Comparison of ENCODE assay signal across 8 cellular contexts in the genomic region with DNA sequence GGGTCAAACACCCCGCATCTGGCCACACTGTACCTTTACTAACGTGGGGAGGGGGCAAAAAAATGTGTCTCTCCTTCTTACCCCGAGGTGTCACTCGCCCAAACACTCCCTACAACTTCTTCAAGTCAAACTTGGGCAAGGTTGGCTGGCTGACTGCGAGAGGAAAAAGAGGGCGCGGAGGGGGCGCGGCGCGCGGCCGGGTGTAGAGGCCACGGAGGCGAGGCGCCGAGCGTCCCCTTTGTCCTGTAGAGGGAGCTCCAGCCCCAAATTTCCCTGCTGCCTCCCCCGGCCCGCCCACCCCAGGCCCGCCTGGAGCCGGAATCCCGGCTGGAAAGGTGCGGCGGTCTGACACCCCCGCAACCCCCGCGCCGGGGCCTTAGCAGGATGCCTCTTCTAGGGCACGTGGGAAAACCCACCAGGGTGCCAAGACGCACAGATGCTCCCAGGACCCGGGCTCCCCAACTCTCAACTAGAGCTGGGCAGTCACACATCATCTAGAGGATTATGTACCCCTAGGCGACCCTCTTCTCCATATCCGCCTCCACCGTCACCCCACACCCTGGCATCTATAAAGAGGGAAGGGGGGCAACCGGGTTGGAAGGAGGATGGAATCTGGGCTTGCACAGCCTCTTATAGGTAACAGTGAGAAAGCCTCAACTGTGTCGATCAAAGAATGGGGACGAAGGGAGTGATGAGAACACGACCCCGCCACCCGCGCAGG. TPM values are rescaled to one million over a fixed set of nuclear protein-coding genes. Genes with fewer than 3 reads are reported as not detected.
DNase-seq lines count a peak whose midpoint lies in the region; ATAC-seq and TF ChIP-seq lines count a peak whose summit lies in the region.

No MANE protein-coding gene starts in this region.

- peak overlapping the region in 1 of 2 donors; percentile 72 for H3K27ac Mint-ChIP-seq in activated naive CD4-positive, alpha-beta T cell treated with anti-CD3 and anti-CD28 coated beads, Interleukin-2, amount 50 U/mL, for 72 hours

- H3K36me3 ChIP-seq in tibial artery: peaks cover 0 to 14% (median 0%) of the 10 kb centered on the region in 3 donors

- H3K9me3 Mint-ChIP-seq in activated naive CD4-positive, alpha-beta T cell treated with anti-CD3 and anti-CD28 coated beads, Interleukin-2, amount 50 U/mL, for 72 hours: no peaks in the 10 kb centered on the region

- peaks cover 0 to 4% of the 10 kb centered on the region in 2 donors for H3K36me3 Mint-ChIP-seq in activated naive CD4-positive, alpha-beta T cell treated with anti-CD3 and anti-CD28 coated beads, Interleukin-2, amount 50 U/mL, for 72 hours

- H3K27me3 ChIP-seq in tibial artery: peaks cover 0 to 8% of the 10 kb centered on the region in 2 donors

- ATAC-seq in activated naive CD4-positive, alpha-beta T cell treated with anti-CD3 and anti-CD28 coated beads, Interleukin-2, amount 50 U/mL, for 72 hours: peak; percentile 34 to 55

- intact Hi-C loops in tibial artery (cut with DNase I; ENCODE audit: low total_unique reads): loop anchor here (10.0 kb wide), 2 partner anchors 88 to 352 kb away; no protein-coding TSS in a partner anchor

- peak in 1 of 2 donors; percentile 64 for DNase-seq in activated naive CD4-positive, alpha-beta T cell treated with anti-CD3 and anti-CD28 coated beads, Interleukin-2, amount 50 U/mL, for 72 hours (ENCODE audit: low spot score in 2 of 2)
- DNase-seq in activated naive CD4-positive, alpha-beta T cell treated with Interleukin-2 at 50 U/mL for 16 hours: no peak
- DNase-seq in amniotic epithelial cell (ENCODE audit: low read depth) (peak; percentile 29), iPS-NIHi11 (ENCODE audit: low spot score) (peak; percentile 80), tibial artery (peak in 1 of 2 donors; percentile 63), NCI-H524 treated with DMSO at 0.1 percent for 48 hours (lab: John Stamatoyannopoulos, UW) (no peak), ACHN (no peak), OCI-M2 (lab: John Stamatoyannopoulos, UW; ENCODE audit: unreplicated experiment) (no peak)

- no peak overlapping the region for H3K4me3 ChIP-seq in tibial artery

- H3K9me3 ChIP-seq in tibial artery: no peaks in the 10 kb centered on the region

- peaks cover 0 to 35% (median 22%) of the 10 kb centered on the region in 4 donors for H3K4me1 ChIP-seq in tibial artery

- in situ Hi-C loops in ACHN (cut with HindIII; ENCODE audit: low pct_ligation_motif_present, low pct_unique_long_range_greater_than_20kb, low sequenced_read_pairs): no loop called here

- peak; percentile 34 to 64 for TF ChIP-seq CTCF in tibial artery (IDR thresholded peaks at IDR 0.05)

- no peak overlapping the region for H3K27ac ChIP-seq in tibial artery

RNA-seq across cellular contexts. Expression of gene IRX3, which starts 4.2 kb away (rescaled TPM):
- not detected for total RNA-seq in activated naive CD4-positive, alpha-beta T cell treated with anti-CD3 and anti-CD28 coated beads, Interleukin-2, amount 50 U/mL, for 72 hours

Comparison
In these comparisons a context has a peak if more than half of its experiments do, and no peak if none do; other contexts are left out.
1. DNase-seq: peak in amniotic epithelial cell (single experiment) and iPS-NIHi11 (single experiment); none in activated naive CD4-positive, alpha-beta T cell treated with Interleukin-2 at 50 U/mL for 16 hours (single experiment), NCI-H524 treated with DMSO at 0.1 percent for 48 hours (single experiment), ACHN (single experiment) and OCI-M2 (single experiment).